ENCODE assay signal across 8 cellular contexts in genomic region chr1:63148825-63149645, GRCh38.
DNase-seq lines count a peak whose midpoint lies in the region; FAIRE-seq and TF ChIP-seq lines count a peak whose summit lies in the region.

No MANE protein-coding gene starts in this region.

- H3K4me1 Mint-ChIP-seq in activated naive CD4-positive, alpha-beta T cell treated with anti-CD3 and anti-CD28 coated beads for 36 hours (ENCODE audit: low read depth) = no peaks in the 10 kb centered on the region
- H3K4me1 Mint-ChIP-seq in activated T-helper 1 cell treated with anti-CD3 and anti-CD28 coated beads, Interleukin-12 subunit alpha, Interleukin-12 subunit beta, Interleukin-2, Interleukin-4 antibody, amounts not matched to agents 30 ng/mL and 10 ng/mL and 1 ng/mL, durations not matched to agents 14 hours and 24 hours and 36 hours (ENCODE audit: low read depth) = no peaks in the 10 kb centered on the region

- H3K9ac ChIP-seq in keratinocyte (ENCODE audit: control insufficient read depth, extremely low read depth, insufficient read depth, low read length) = no peak overlapping the region

- no peaks in the 10 kb centered on the region for H3K36me3 Mint-ChIP-seq in activated naive CD4-positive, alpha-beta T cell treated with anti-CD3 and anti-CD28 coated beads for 36 hours (ENCODE audit: low read depth)
- H3K36me3 Mint-ChIP-seq in activated T-helper 1 cell treated with anti-CD3 and anti-CD28 coated beads, Interleukin-12 subunit alpha, Interleukin-12 subunit beta, Interleukin-2, Interleukin-4 antibody, amounts not matched to agents 30 ng/mL and 10 ng/mL and 1 ng/mL, durations not matched to agents 14 hours and 24 hours and 36 hours (ENCODE audit: low read depth) = no peaks in the 10 kb centered on the region

- H3K9me1 ChIP-seq in keratinocyte (ENCODE audit: control insufficient read depth, extremely low read depth, insufficient read depth, low read length) = no peaks in the 10 kb centered on the region

- H3K9me3 ChIP-seq in HAP-1 = no peaks in the 10 kb centered on the region
- H3K9me3 ChIP-seq in adrenal gland (replicated peaks in 1 of 3) = no peaks in the 10 kb centered on the region
- no peaks in the 10 kb centered on the region for H3K9me3 ChIP-seq in keratinocyte (ENCODE audit: control insufficient read depth, low read depth, low read length)

- H3K4me3 Mint-ChIP-seq in activated naive CD4-positive, alpha-beta T cell treated with anti-CD3 and anti-CD28 coated beads for 36 hours = no peak overlapping the region
- no peak overlapping the region for H3K4me3 Mint-ChIP-seq in activated T-helper 1 cell treated with anti-CD3 and anti-CD28 coated beads, Interleukin-12 subunit alpha, Interleukin-12 subunit beta, Interleukin-2, Interleukin-4 antibody, amounts not matched to agents 30 ng/mL and 10 ng/mL and 1 ng/mL, durations not matched to agents 14 hours and 24 hours and 36 hours

- H3K9me3 Mint-ChIP-seq in activated naive CD4-positive, alpha-beta T cell treated with anti-CD3 and anti-CD28 coated beads for 36 hours = peaks cover 2% of the 10 kb centered on the region
- no peaks in the 10 kb centered on the region for H3K9me3 Mint-ChIP-seq in activated T-helper 1 cell treated with anti-CD3 and anti-CD28 coated beads, Interleukin-12 subunit alpha, Interleukin-12 subunit beta, Interleukin-2, Interleukin-4 antibody, amounts not matched to agents 30 ng/mL and 10 ng/mL and 1 ng/mL, durations not matched to agents 14 hours and 24 hours and 36 hours

- no peak overlapping the region for H3K27ac Mint-ChIP-seq in activated naive CD4-positive, alpha-beta T cell treated with anti-CD3 and anti-CD28 coated beads for 36 hours
- H3K27ac Mint-ChIP-seq in activated T-helper 1 cell treated with anti-CD3 and anti-CD28 coated beads, Interleukin-12 subunit alpha, Interleukin-12 subunit beta, Interleukin-2, Interleukin-4 antibody, amounts not matched to agents 30 ng/mL and 10 ng/mL and 1 ng/mL, durations not matched to agents 14 hours and 24 hours and 36 hours = no peak overlapping the region

- no peak overlapping the region for H3K27ac ChIP-seq in adrenal gland
- H3K27ac ChIP-seq in keratinocyte (ENCODE audit: control insufficient read depth, insufficient read depth, low read length) = no peak overlapping the region

- no peak for FAIRE-seq in keratinocyte (lab: Jason Lieb, UNC)

- WGBS in adrenal gland, 4 donors = 8 to 22% (median 18%) methylated on average over 3 of the region's 3 CpGs

- H3K27me3 Mint-ChIP-seq in activated naive CD4-positive, alpha-beta T cell treated with anti-CD3 and anti-CD28 coated beads for 36 hours (ENCODE audit: low read depth) = peaks cover 20% of the 10 kb centered on the region
- H3K27me3 Mint-ChIP-seq in activated T-helper 1 cell treated with anti-CD3 and anti-CD28 coated beads, Interleukin-12 subunit alpha, Interleukin-12 subunit beta, Interleukin-2, Interleukin-4 antibody, amounts not matched to agents 30 ng/mL and 10 ng/mL and 1 ng/mL, durations not matched to agents 14 hours and 24 hours and 36 hours (ENCODE audit: insufficient read depth) = no peaks in the 10 kb centered on the region

- TF ChIP-seq CTCF in adrenal gland (IDR thresholded peaks at IDR 0.05) (peak; percentile 30 to 58 (median 52)), keratinocyte (optimal IDR thresholded peaks at IDR 0.05 in 1 of 3, IDR thresholded peaks at IDR 0.05 in 1 of 3, conservative IDR thresholded peaks at IDR 0.05 in 1 of 3; ENCODE audit: extremely low read depth in 1 of 3, insufficient read depth in 2 of 3, low read length in 3 of 3) (peak; percentile 61 to 72 (median 71))

- no peak overlapping the region for H2AFZ ChIP-seq in keratinocyte (ENCODE audit: control insufficient read depth, low read length)

- in situ Hi-C loops in HAP-1 (cut with MboI; ENCODE audit: low sequenced_read_pairs) = loop anchor here (25.0 kb wide), 1 partner anchor 312 kb away; no protein-coding TSS in a partner anchor

- H3K27me3 ChIP-seq in HAP-1 (ENCODE audit: low read depth) (no peaks in the 10 kb centered on the region), adrenal gland (peaks cover 13% of the 10 kb centered on the region), keratinocyte (ENCODE audit: control insufficient read depth, extremely low read depth, insufficient read depth, low read length) (no peaks in the 10 kb centered on the region)

- H3K4me3 ChIP-seq in HAP-1 (no peak overlapping the region), adrenal gland (no peak overlapping the region), keratinocyte (ENCODE audit: control insufficient read depth in 2 of 3, extremely low read depth in 1 of 3, insufficient read depth in 2 of 3, low read depth in 1 of 3, low read length in 3 of 3) (no peak overlapping the region)

- TF ChIP-seq POLR2A in adrenal gland (IDR thresholded peaks at IDR 0.05) = no peak

- H3K36me3 ChIP-seq in HAP-1 (replicated peaks) (no peaks in the 10 kb centered on the region), adrenal gland (replicated peaks in 1 of 2) (no peaks in the 10 kb centered on the region), keratinocyte (ENCODE audit: control insufficient read depth in 2 of 2, extremely low read depth in 1 of 2, insufficient read depth in 2 of 2, low read length in 2 of 2) (no peaks in the 10 kb centered on the region)

- dilution Hi-C loops in keratinocyte (cut with MboI; ENCODE audit: extremely low pct_ligation_motif_present, low sequenced_read_pairs) = no loop called here

- no peaks in the 10 kb centered on the region for H3K79me2 ChIP-seq in keratinocyte (ENCODE audit: control insufficient read depth, insufficient read depth, low read length)

- DNase-seq in activated naive CD4-positive, alpha-beta T cell treated with anti-CD3 and anti-CD28 coated beads for 36 hours = peak; percentile 19
- DNase-seq in activated naive CD4-positive, alpha-beta T cell treated with anti-CD3 and anti-CD28 coated beads, Interleukin-2, amount 50 U/mL, for 16 hours = no peak
- DNase-seq in HAP-1 (ENCODE audit: low spot score in 2 of 2) = peak; percentile 64 to 72
- DNase-seq in NCI-H187 treated with DMSO at 0.1 percent for 48 hours (lab: John Stamatoyannopoulos, UW) = peak; percentile 18
- peak; percentile 20 to 62 (median 40) for DNase-seq in adrenal gland
- no peak for DNase-seq in keratinocyte (ENCODE audit: low read depth, low spot score)
- no peak for DNase-seq in KG1 (lab: John Stamatoyannopoulos, UW)
- DNase-seq in activated T-helper 1 cell treated with anti-CD3 and anti-CD28 coated beads, Interleukin-12 subunit alpha, Interleukin-12 subunit beta, Interleukin-2, Interleukin-4 antibody, amounts not matched to agents 30 ng/mL and 10 ng/mL and 1 ng/mL, durations not matched to agents 14 hours and 24 hours and 36 hours (ENCODE audit: low spot score) = no peak

- CTCF ChIA-PET in activated naive CD4-positive, alpha-beta T cell treated with anti-CD3 and anti-CD28 coated beads for 36 hours (lab: Charles Lee) = interaction anchor here (0.6 to 1.3 kb wide), 3 partner anchors 40 to 310 kb away, joined by 3 to 8 read pairs (median 3); no protein-coding TSS in a partner anchor

- no peaks in the 10 kb centered on the region for H4K20me1 ChIP-seq in keratinocyte (ENCODE audit: control insufficient read depth, extremely low read depth, insufficient read depth, low read length)

- H3K4me1 ChIP-seq in HAP-1 = no peaks in the 10 kb centered on the region
- no peaks in the 10 kb centered on the region for H3K4me1 ChIP-seq in adrenal gland (replicated peaks in 1 of 2)
- no peaks in the 10 kb centered on the region for H3K4me1 ChIP-seq in keratinocyte (ENCODE audit: control insufficient read depth, extremely low read depth, insufficient read depth, low read length)

- intact Hi-C loops in activated naive CD4-positive, alpha-beta T cell treated with anti-CD3 and anti-CD28 coated beads for 36 hours (cut with micrococcal nuclease) = loop anchor here (1.0 to 2.0 kb wide), 2 partner anchors 186 to 308 kb away; no protein-coding TSS in a partner anchor
- intact Hi-C loops in adrenal gland (cut with DNase I) = loop anchor here in 1 of 2 donors (5.0 kb wide), 1 partner anchor 187 kb away; no protein-coding TSS in a partner anchor
- intact Hi-C loops in activated T-helper 1 cell treated with anti-CD3 and anti-CD28 coated beads, Interleukin-12 subunit alpha, Interleukin-12 subunit beta, Interleukin-2, Interleukin-4 antibody, amounts not matched to agents 30 ng/mL and 10 ng/mL and 1 ng/mL, durations not matched to agents 14 hours and 24 hours and 36 hours (cut with micrococcal nuclease) = loop anchor here (2.0 kb wide), 1 partner anchor 308 kb away; no protein-coding TSS in a partner anchor

- no peak overlapping the region for H3K4me2 ChIP-seq in keratinocyte (ENCODE audit: control insufficient read depth, extremely low read depth, insufficient read depth, low read depth, low read length)

Comparison
In these comparisons a context has a peak if more than half of its experiments do, and no peak if none do; other contexts are left out.
1. DNase-seq: peak in activated naive CD4-positive, alpha-beta T cell treated with anti-CD3 and anti-CD28 coated beads for 36 hours (single experiment), HAP-1 (2 of 2), NCI-H187 treated with DMSO at 0.1 percent for 48 hours (single experiment) and adrenal gland (7 of 7); none in activated naive CD4-positive, alpha-beta T cell treated with anti-CD3 and anti-CD28 coated beads, Interleukin-2, amount 50 U/mL, for 16 hours (single experiment), keratinocyte (single experiment), KG1 (single experiment) and activated T-helper 1 cell treated with anti-CD3 and anti-CD28 coated beads, Interleukin-12 subunit alpha, Interleukin-12 subunit beta, Interleukin-2, Interleukin-4 antibody, amounts not matched to agents 30 ng/mL and 10 ng/mL and 1 ng/mL, durations not matched to agents 14 hours and 24 hours and 36 hours (single experiment).